21 cellular contexts compared by ENCODE assay signal in the genomic region with DNA sequence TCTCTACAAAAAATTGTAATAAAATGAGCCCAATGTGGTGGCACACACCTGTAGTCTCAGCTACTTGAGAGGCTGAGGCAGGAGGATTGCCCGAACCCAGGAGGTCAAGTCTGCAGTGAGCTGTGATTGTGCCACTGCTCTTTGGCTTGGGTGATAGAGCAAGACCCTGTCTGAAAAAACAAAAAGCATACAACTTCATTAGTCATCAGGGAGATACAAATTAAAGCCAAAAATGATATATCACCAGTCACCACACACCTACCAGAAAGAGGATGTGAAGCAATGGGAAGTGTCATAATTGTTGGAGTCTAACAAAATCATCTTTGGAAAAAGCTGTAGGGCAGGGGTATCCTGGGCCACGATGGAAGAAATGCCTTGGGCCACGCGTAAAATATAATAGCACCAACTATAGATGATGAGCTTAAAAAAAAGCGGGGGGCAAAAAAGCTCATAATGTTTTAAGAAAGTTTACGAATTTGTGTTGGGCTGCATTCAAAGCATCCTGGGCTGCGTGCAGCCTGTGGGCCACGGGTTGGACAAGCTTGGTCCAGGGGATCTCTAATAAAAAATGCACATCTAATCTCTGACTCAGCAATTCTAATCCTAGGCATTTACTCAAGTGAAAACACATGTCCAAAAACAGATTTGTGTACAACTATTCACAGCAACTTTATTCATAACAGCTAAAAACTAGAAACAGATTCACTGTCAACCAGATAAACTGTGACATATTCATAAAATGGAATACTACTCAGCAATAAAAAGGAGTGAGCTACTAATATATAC.
DNase-seq lines count a peak whose midpoint lies in the region; ATAC-seq and TF ChIP-seq lines count a peak whose summit lies in the region.
"Had no signal": no experiment of that assay in that cellular context is flagged by ENCODE, and none has a peak within 500 bp of the region (broad histone marks: within the 10 kb centered on the region; RNA-seq: fewer than 3 reads in every experiment).

No MANE protein-coding gene starts in this region.

- no peak for TF ChIP-seq CTCF in AG10803 (conservative IDR thresholded peaks at IDR 0.05; ENCODE audit: low read length)

- no peaks in the 10 kb centered on the region for H3K36me3 ChIP-seq in SK-N-MC (ENCODE audit: insufficient read depth, low read length)
- H3K36me3 ChIP-seq: neural progenitor cell, thyroid gland had no signal

- no peak for ATAC-seq in GM19395 (IDR thresholded peaks at IDR 0.05; ENCODE audit: unreplicated experiment)
- no peak for ATAC-seq in HG03045 (IDR thresholded peaks at IDR 0.05; ENCODE audit: unreplicated experiment)
- ATAC-seq: body of pancreas, PC-3 had no signal

- H3K9ac ChIP-seq in SK-N-MC (ENCODE audit: insufficient read length) = no peak overlapping the region
- H3K9ac ChIP-seq: neural progenitor cell had no signal

- H3K9me3 ChIP-seq in SK-N-MC (ENCODE audit: low read depth, low read length) = no peaks in the 10 kb centered on the region
- H3K9me3 ChIP-seq: body of pancreas, thyroid gland had no signal

- peak overlapping the region; percentile 15 for H3K27ac ChIP-seq in SK-N-MC
- H3K27ac ChIP-seq: body of pancreas, neural progenitor cell, thyroid gland, WERI-Rb-1 had no signal

- H3K4me3 ChIP-seq in AG10803 (ENCODE audit: low read length) = no peak overlapping the region
- H3K4me3 ChIP-seq in SK-N-MC = no peak overlapping the region
- H3K4me3 ChIP-seq: body of pancreas, neural progenitor cell, thyroid gland had no signal

- peak; percentile 85 for DNase-seq in AG10803 (ENCODE audit: low read depth)
- DNase-seq in HCEC 1CT = peak; percentile 62
- DNase-seq in SK-N-MC (ENCODE audit: low read depth, low spot score) = no peak
- peak; percentile 72 for DNase-seq in fibroblast of the conjunctiva (ENCODE audit: low read depth)
- DNase-seq in activated CD4-positive, alpha-beta T cell treated with anti-CD3 and anti-CD28 coated beads for 1 hour = no peak
- no peak for DNase-seq in NCI-H1105 treated with DMSO at 0.1 percent for 48 hours (lab: John Stamatoyannopoulos, UW)
- DNase-seq: activated gamma-delta T cell; body of pancreas; DMS 273 treated with DMSO at 0.1 percent for 48 hours; foreskin melanocyte; GOT3; NCI-H1436 treated with DMSO at 0.1 percent for 48 hours; NCI-H510A; PC-3; stimulated activated CD4-positive, alpha-beta T cell treated with anti-CD3 and anti-CD28 coated beads, Interleukin-4, amount 100 ng/mL, for 4 hours; SW 1271; thyroid gland; WERI-Rb-1 had no signal

Comparison
In these comparisons a context has a peak if more than half of its experiments do, and no peak if none do; other contexts are left out.
1. DNase-seq: peak in AG10803 (single experiment), HCEC 1CT (single experiment) and fibroblast of the conjunctiva (single experiment); none in SK-N-MC (single experiment), activated CD4-positive, alpha-beta T cell treated with anti-CD3 and anti-CD28 coated beads for 1 hour (single experiment) and NCI-H1105 treated with DMSO at 0.1 percent for 48 hours (single experiment).